Comparison of ENCODE assay signal across 25 cellular contexts in the genomic region with DNA sequence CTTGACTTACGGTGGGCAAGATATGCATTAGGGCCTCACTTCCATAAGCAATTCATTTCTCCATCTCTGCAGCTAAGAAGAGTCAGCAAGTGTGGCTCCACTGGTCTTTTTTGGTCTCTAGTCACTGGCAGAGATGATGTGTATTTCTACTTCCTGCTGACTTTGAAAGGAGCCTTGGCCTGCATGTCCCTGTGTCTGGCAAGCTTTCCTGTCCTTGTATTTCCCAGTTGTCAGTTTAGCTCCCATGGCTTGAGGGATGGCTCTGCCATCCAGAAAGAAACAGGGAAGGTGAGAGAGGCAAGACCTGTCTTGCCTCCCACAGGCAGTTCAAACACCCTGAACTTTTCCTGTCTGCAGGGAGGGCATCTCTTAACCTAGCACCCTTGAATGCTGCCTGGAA.
DNase-seq lines count a peak whose midpoint lies in the region; ATAC-seq and TF ChIP-seq lines count a peak whose summit lies in the region.
"Had no signal": no experiment of that assay in that cellular context is flagged by ENCODE, and none has a peak within 500 bp of the region (broad histone marks: within the 10 kb centered on the region; RNA-seq: fewer than 3 reads in every experiment).

No MANE protein-coding gene starts in this region.

- ATAC-seq in Right ventricle myocardium inferior, result no peak
- ATAC-seq: CD8-positive, alpha-beta T cell; HCT116 had no signal

- H3K14ac ChIP-seq in H9 (ENCODE audit: insufficient read depth, low read length), result no peak overlapping the region

- H4K8ac ChIP-seq in H9 (replicated peaks; ENCODE audit: insufficient read length, low read depth, low read length), result no peak overlapping the region

- no peak overlapping the region for H3T11ph ChIP-seq in H9 (ENCODE audit: low read length)

- H3K18ac ChIP-seq in H9 (ENCODE audit: insufficient read length, low read depth, low read length), result no peak overlapping the region

- H3K27ac ChIP-seq in left ventricle myocardium inferior (replicated peaks), result peak overlapping the region; percentile 9
- H3K27ac ChIP-seq in mesodermal cell (ENCODE audit: low read depth, low read length, severe bottlenecking), result peak overlapping the region; percentile 52
- peak overlapping the region; percentile 7 for H3K27ac ChIP-seq in subcutaneous abdominal adipose tissue (ENCODE audit: low read depth, low read length)
- no peak overlapping the region for H3K27ac ChIP-seq in H9 (ENCODE audit: insufficient read length, low read depth, low read length)
- H3K27ac ChIP-seq: C4-2B, KMS-11, PC-9 had no signal

- no peak overlapping the region for H4K91ac ChIP-seq in H9 (ENCODE audit: insufficient read length, low read depth, low read length)

- H2BK5ac ChIP-seq in H9 (ENCODE audit: insufficient read length, low read length), result no peak overlapping the region

- no peak overlapping the region for H4K5ac ChIP-seq in H9 (ENCODE audit: insufficient read length, low read depth, low read length)

- H3K27me3 ChIP-seq in left ventricle myocardium inferior (ENCODE audit: low read depth) (no peaks in the 10 kb centered on the region), subcutaneous abdominal adipose tissue (ENCODE audit: control insufficient read depth in 5 of 5, insufficient read depth in 4 of 5, low read length in 5 of 5) (no peaks in the 10 kb centered on the region), H9 (ENCODE audit: insufficient read depth, low read length) (no peaks in the 10 kb centered on the region)

- H2BK15ac ChIP-seq in H9 (ENCODE audit: low read depth, low read length), result no peak overlapping the region

- H2AK5ac ChIP-seq in H9 (ENCODE audit: insufficient read length, low read length), result no peak overlapping the region

- intact Hi-C loops in left ventricle myocardium inferior (cut with micrococcal nuclease), result no loop called here
- intact Hi-C loops in Right ventricle myocardium inferior (cut with DNase I), result no loop called here

- H3K9me3 ChIP-seq in left ventricle myocardium inferior (replicated peaks), result no peaks in the 10 kb centered on the region
- no peaks in the 10 kb centered on the region for H3K9me3 ChIP-seq in mesodermal cell (ENCODE audit: control insufficient read depth, low read length)
- H3K9me3 ChIP-seq in subcutaneous abdominal adipose tissue (ENCODE audit: control insufficient read depth in 5 of 5, low read length in 5 of 5), result no peaks in the 10 kb centered on the region
- H3K9me3 ChIP-seq in H9 (ENCODE audit: control insufficient read depth, low read depth, low read length), result no peaks in the 10 kb centered on the region
- H3K9me3 ChIP-seq: Caco-2 had no signal

- H3K56ac ChIP-seq in H9 (ENCODE audit: insufficient read length, low read depth, low read length), result no peak overlapping the region

- H3K36me3 ChIP-seq in left ventricle myocardium inferior (no peaks in the 10 kb centered on the region), mesodermal cell (ENCODE audit: control insufficient read depth, insufficient read depth, low read length) (no peaks in the 10 kb centered on the region), subcutaneous abdominal adipose tissue (ENCODE audit: control insufficient read depth in 5 of 5, insufficient read depth in 5 of 5, low read length in 5 of 5) (no peaks in the 10 kb centered on the region)

- H3K79me2 ChIP-seq in H9 (ENCODE audit: insufficient read depth, low read length), result no peaks in the 10 kb centered on the region

- H3K27me3 Mint-ChIP-seq in endothelial cell (ENCODE audit: unreplicated experiment) (peaks cover 2% of the 10 kb centered on the region), type B pancreatic cell (no peaks in the 10 kb centered on the region), H9 (ENCODE audit: low read depth) (no peaks in the 10 kb centered on the region; the same call in 1 of the 2 replicates)
- H3K27me3 Mint-ChIP-seq: IgD-negative memory B cell had no signal

- H3K36me3 Mint-ChIP-seq in endothelial cell (ENCODE audit: low read depth, unreplicated experiment) (no peaks in the 10 kb centered on the region), type B pancreatic cell (no peaks in the 10 kb centered on the region), H9 (ENCODE audit: insufficient read depth in 1 of 3, low read depth in 3 of 3) (no peaks in the 10 kb centered on the region)
- H3K36me3 Mint-ChIP-seq: CD8-positive, alpha-beta T cell had no signal

- no peak overlapping the region for H3K23ac ChIP-seq in H9 (ENCODE audit: insufficient read length, low read depth, low read length)

- no peak overlapping the region for H2AFZ ChIP-seq in H9 (ENCODE audit: low read length)
- H2AFZ ChIP-seq: PC-9 had no signal

- DNase-seq in left ventricle myocardium inferior (no peak), Right ventricle myocardium inferior (ENCODE audit: missing footprints) (no peak), endothelial cell (ENCODE audit: low spot score) (no peak), type B pancreatic cell (ENCODE audit: extremely low spot score, unreplicated experiment) (no peak), occipital lobe (lab: John Stamatoyannopoulos, UW) (no peak), H9 (no peak)
- DNase-seq: Caco-2; CD8-positive, alpha-beta T cell; DMS79; EL; GOT3; MM.1S; NCI-H2029; NCI-H446; NCI-H524 treated with DMSO at 0.1 percent for 48 hours; NCI-H82; NK-92 treated with Interleukin-12 subunit alpha and Interleukin-12 subunit beta, amount 100 ng/mL, for 24 hours; PC-9; SHP77 had no signal

- H3K4me3 Mint-ChIP-seq in endothelial cell (ENCODE audit: unreplicated experiment) (no peak overlapping the region), type B pancreatic cell (no peak overlapping the region), H9 (no peak overlapping the region)
- H3K4me3 Mint-ChIP-seq: CD8-positive, alpha-beta T cell; IgD-negative memory B cell had no signal

- H3K4me1 ChIP-seq in left ventricle myocardium inferior (peaks cover 34% of the 10 kb centered on the region), mesodermal cell (ENCODE audit: control insufficient read depth, insufficient read depth, low read length, poor library complexity, severe bottlenecking) (peaks cover 16% of the 10 kb centered on the region), subcutaneous abdominal adipose tissue (ENCODE audit: control insufficient read depth in 5 of 5, insufficient read depth in 5 of 5, low read length in 5 of 5) (peaks cover 0 to 10% (median 3%) of the 10 kb centered on the region in 5 donors), H9 (ENCODE audit: insufficient read depth, low read length) (peaks cover 2% of the 10 kb centered on the region; the same call in 1 of the 2 replicates)
- H3K4me1 ChIP-seq: Caco-2 had no signal

- H3K9me3 Mint-ChIP-seq in endothelial cell (ENCODE audit: unreplicated experiment), result no peaks in the 10 kb centered on the region
- H3K9me3 Mint-ChIP-seq in type B pancreatic cell, result no peaks in the 10 kb centered on the region
- no peaks in the 10 kb centered on the region for H3K9me3 Mint-ChIP-seq in H9
- H3K9me3 Mint-ChIP-seq: CD8-positive, alpha-beta T cell had no signal

- H3K27ac Mint-ChIP-seq in endothelial cell (ENCODE audit: unreplicated experiment) (peak overlapping the region; percentile 58), type B pancreatic cell (no peak overlapping the region), H9 (no peak overlapping the region)
- H3K27ac Mint-ChIP-seq: CD8-positive, alpha-beta T cell; IgD-negative memory B cell had no signal

- WGBS in mesodermal cell (ENCODE audit: insufficient coverage in 2 of 2), 2 experiments, result 100% methylated on average over 1 of the region's 1 CpG; no CpG with 5 or more reads in 1 of the 2 experiments
- no CpG with 5 or more reads among the region's 1 CpG for WGBS in H9 (ENCODE audit: extremely low coverage, insufficient read length, low lambda C conversion rate)

- TF ChIP-seq CTCF in left ventricle myocardium inferior (IDR thresholded peaks at IDR 0.05; ENCODE audit: borderline replicate concordance) (no peak), endothelial cell (IDR thresholded peaks at IDR 0.05; ENCODE audit: unreplicated experiment) (no peak), type B pancreatic cell (conservative IDR thresholded peaks at IDR 0.05) (no peak), H9 (conservative IDR thresholded peaks at IDR 0.05) (no peak)

- no peak overlapping the region for H3K4me2 ChIP-seq in H9 (ENCODE audit: insufficient read depth, insufficient read length, low read length)
- H3K4me2 ChIP-seq: KMS-11, PC-9 had no signal

- H3K9ac ChIP-seq in subcutaneous abdominal adipose tissue (ENCODE audit: low read length in 5 of 5) (no peak overlapping the region), H9 (ENCODE audit: extremely low read depth, insufficient read length, low read length) (no peak overlapping the region)
- H3K9ac ChIP-seq: KMS-11 had no signal

- no peak overlapping the region for H3K4ac ChIP-seq in H9 (ENCODE audit: low read depth, low read length)

- H3K4me3 ChIP-seq in left ventricle myocardium inferior, result no peak overlapping the region
- H3K4me3 ChIP-seq in mesodermal cell (ENCODE audit: extremely low read depth, insufficient read depth, low read length, poor library complexity, severe bottlenecking), result no peak overlapping the region
- no peak overlapping the region for H3K4me3 ChIP-seq in subcutaneous abdominal adipose tissue (ENCODE audit: low read depth in 1 of 5, low read length in 5 of 5)
- H3K4me3 ChIP-seq: PC-9 had no signal

- H3K79me1 ChIP-seq in H9 (ENCODE audit: insufficient read depth, low read depth, low read length, poor library complexity, severe bottlenecking), result no peaks in the 10 kb centered on the region

- no peak overlapping the region for H2BK120ac ChIP-seq in H9 (ENCODE audit: low read depth, low read length, poor library complexity, severe bottlenecking)

- peaks cover 34% of the 10 kb centered on the region for H3K4me1 Mint-ChIP-seq in endothelial cell (ENCODE audit: unreplicated experiment)
- H3K4me1 Mint-ChIP-seq in type B pancreatic cell (ENCODE audit: unreplicated experiment), result peaks cover 7% of the 10 kb centered on the region
- H3K4me1 Mint-ChIP-seq in H9, result peaks cover 27% of the 10 kb centered on the region in 2 experiments
- H3K4me1 Mint-ChIP-seq: IgD-negative memory B cell had no signal

- H2BK20ac ChIP-seq in H9 (ENCODE audit: low read depth, low read length, poor library complexity, severe bottlenecking), result no peak overlapping the region

- no peaks in the 10 kb centered on the region for H4K20me1 ChIP-seq in H9 (ENCODE audit: control insufficient read depth, insufficient read depth, insufficient read length)

- no peaks in the 10 kb centered on the region for H3K23me2 ChIP-seq in H9 (ENCODE audit: insufficient read length, low read depth, low read length, poor library complexity, severe bottlenecking)

- no peak overlapping the region for H2BK12ac ChIP-seq in H9 (ENCODE audit: insufficient read length, low read depth, low read length)
